In the genomic region with DNA sequence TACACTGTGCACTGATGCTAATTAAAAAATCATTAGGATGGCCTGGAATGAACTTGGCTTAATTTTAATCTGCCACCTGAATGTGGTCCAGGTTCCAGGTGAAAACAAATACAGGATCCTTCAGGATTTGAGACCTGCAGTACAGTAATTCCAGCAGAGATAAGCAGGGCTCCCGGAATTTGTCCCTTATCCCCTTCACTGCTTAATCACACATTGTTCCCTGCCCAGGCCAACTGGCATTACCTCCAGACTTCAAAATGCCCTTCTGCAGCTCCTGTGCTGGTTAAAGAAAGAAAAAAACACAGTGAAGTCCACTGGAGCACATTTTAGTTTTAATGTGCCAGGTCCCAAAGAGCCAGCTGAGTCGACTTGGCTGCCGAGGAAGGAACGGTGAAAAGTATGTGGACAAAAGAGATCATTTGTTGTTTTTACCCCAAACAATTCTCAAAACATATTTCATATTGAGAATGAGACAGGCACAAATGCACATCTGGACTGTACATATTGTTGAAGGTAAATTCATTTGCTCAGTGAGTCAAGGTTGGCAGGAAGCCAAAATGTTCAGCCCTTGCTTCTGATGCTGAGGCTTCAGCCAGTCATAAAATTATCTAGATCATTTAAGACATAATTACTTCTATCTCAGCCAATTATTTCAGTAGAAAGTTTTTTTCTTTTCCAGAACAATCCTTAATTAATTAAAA, we compare ENCODE assay signal across 11 cellular contexts. TPM values are rescaled to one million over a fixed set of nuclear protein-coding genes. Genes with fewer than 3 reads are reported as not detected.
DNase-seq lines count a peak whose midpoint lies in the region; ATAC-seq and FAIRE-seq lines count a peak whose summit lies in the region.
"Had no signal": no experiment of that assay in that cellular context is flagged by ENCODE, and none has a peak within 500 bp of the region (broad histone marks: within the 10 kb centered on the region; RNA-seq: fewer than 3 reads in every experiment).

No MANE protein-coding gene starts in this region.

- no peak overlapping the region for H3K4me3 ChIP-seq in small intestine (ENCODE audit: low read depth in 1 of 2, low read length in 2 of 2)
- H3K4me3 ChIP-seq: Peyer's patch, thoracic aorta had no signal

- H3K27ac ChIP-seq in small intestine (ENCODE audit: low read depth in 1 of 2, low read length in 1 of 2) = peak overlapping the region; percentile 7 to 56
- H3K27ac ChIP-seq: thoracic aorta had no signal

- FAIRE-seq in small intestine (lab: Jason Lieb, UNC) = no peak

- POLR2A ChIA-PET in activated CD4-positive, alpha-beta T cell treated with anti-CD3 and anti-CD28 coated beads for 36 hours (lab: Charles Lee) = no interaction called here

- peaks cover 2 to 4% of the 10 kb centered on the region in 2 donors for H3K4me1 ChIP-seq in small intestine (ENCODE audit: control insufficient read depth in 2 of 2, insufficient read depth in 1 of 2, low read depth in 1 of 2, low read length in 1 of 2)

- intact Hi-C loops in activated CD4-positive, alpha-beta T cell treated with anti-CD3 and anti-CD28 coated beads for 36 hours (cut with DNase I, micrococcal nuclease) = no loop called here

- no peaks in the 10 kb centered on the region for H3K9me3 Mint-ChIP-seq in activated CD4-positive, alpha-beta T cell treated with anti-CD3 and anti-CD28 coated beads for 36 hours (ENCODE audit: low read depth)
- H3K9me3 Mint-ChIP-seq: nephron progenitor cell had no signal

- H3K9me3 ChIP-seq in small intestine (ENCODE audit: control insufficient read depth, low read depth) = no peaks in the 10 kb centered on the region
- H3K9me3 ChIP-seq: Peyer's patch, thoracic aorta had no signal

- H3K27me3 ChIP-seq in small intestine (ENCODE audit: control insufficient read depth in 2 of 2, insufficient read depth in 2 of 2, low read length in 2 of 2) = no peaks in the 10 kb centered on the region
- H3K27me3 ChIP-seq: Peyer's patch had no signal

- peak; percentile 36 for DNase-seq in activated CD4-positive, alpha-beta T cell treated with anti-CD3 and anti-CD28 coated beads for 36 hours
- no peak for DNase-seq in activated CD4-positive, alpha-beta T cell treated with anti-CD3 and anti-CD28 coated beads, Interleukin-2, amount 50 U/mL, for 4 hours
- DNase-seq in NCI-H524 treated with DMSO at 0.1 percent for 48 hours (lab: John Stamatoyannopoulos, UW) (peak; percentile 13), dermis microvascular lymphatic vessel endothelial cell (ENCODE audit: low read depth in 2 of 2) (peak; percentile 54 to 86), small intestine (peak; percentile 89)
- DNase-seq: nephron progenitor cell had no signal

- H3K36me3 ChIP-seq in small intestine (ENCODE audit: control insufficient read depth in 2 of 2, insufficient read depth in 2 of 2, low read length in 2 of 2) = no peaks in the 10 kb centered on the region
- H3K36me3 ChIP-seq: Peyer's patch, thoracic aorta had no signal

- WGBS in small intestine, 3 donors = 13 to 46% (median 39%) methylated on average over 4 of the region's 4 CpGs

- H3K27me3 Mint-ChIP-seq in activated CD4-positive, alpha-beta T cell treated with anti-CD3 and anti-CD28 coated beads for 36 hours = no peaks in the 10 kb centered on the region

- H3K36me3 Mint-ChIP-seq in activated CD4-positive, alpha-beta T cell treated with anti-CD3 and anti-CD28 coated beads for 36 hours (ENCODE audit: low read depth) = no peaks in the 10 kb centered on the region

- CTCF ChIA-PET in activated CD4-positive, alpha-beta T cell treated with anti-CD3 and anti-CD28 coated beads for 36 hours (lab: Charles Lee) = no interaction called here

- no peak for ATAC-seq in activated CD4-positive, alpha-beta T cell treated with anti-CD3 and anti-CD28 coated beads for 36 hours
- ATAC-seq in HG03039 (IDR thresholded peaks at IDR 0.05; ENCODE audit: unreplicated experiment) (no peak), HG03565 (IDR thresholded peaks at IDR 0.05; ENCODE audit: unreplicated experiment) (no peak), GM19351 (IDR thresholded peaks at IDR 0.05; ENCODE audit: unreplicated experiment) (no peak)

- no peak overlapping the region for H3K4me3 Mint-ChIP-seq in activated CD4-positive, alpha-beta T cell treated with anti-CD3 and anti-CD28 coated beads for 36 hours
- H3K4me3 Mint-ChIP-seq: nephron progenitor cell had no signal

- H3K4me1 Mint-ChIP-seq in activated CD4-positive, alpha-beta T cell treated with anti-CD3 and anti-CD28 coated beads for 36 hours = peaks cover 4% of the 10 kb centered on the region

- no peak overlapping the region for H3K27ac Mint-ChIP-seq in activated CD4-positive, alpha-beta T cell treated with anti-CD3 and anti-CD28 coated beads for 36 hours

RNA-seq across cellular contexts. Expression of gene DEGS1, which starts 28.4 kb away (rescaled TPM):
- total RNA-seq in activated CD4-positive, alpha-beta T cell treated with anti-CD3 and anti-CD28 coated beads for 36 hours = 10 to 100 TPM; 24.0 to 24.5 TPM
- total RNA-seq in dermis microvascular lymphatic vessel endothelial cell = 86.3 and 137 TPM in 2 replicates
- 10 to 100 TPM; 15.7 to 30.2 (median 19.5) TPM for polyA plus RNA-seq in small intestine

Comparison
In these comparisons a context has a peak if more than half of its experiments do, and no peak if none do; other contexts are left out.
1. DNase-seq: peak in activated CD4-positive, alpha-beta T cell treated with anti-CD3 and anti-CD28 coated beads for 36 hours (single experiment), NCI-H524 treated with DMSO at 0.1 percent for 48 hours (single experiment), dermis microvascular lymphatic vessel endothelial cell (2 of 2) and small intestine (single experiment); none in activated CD4-positive, alpha-beta T cell treated with anti-CD3 and anti-CD28 coated beads, Interleukin-2, amount 50 U/mL, for 4 hours (0 of 2).